ENCODE assay signal across 8 cellular contexts in genomic region chr6:33958208-33958862, GRCh38.
DNase-seq lines count a peak whose midpoint lies in the region; ATAC-seq, FAIRE-seq and TF ChIP-seq lines count a peak whose summit lies in the region.

No MANE protein-coding gene starts in this region.

- no peak for TF ChIP-seq EP300 in SK-N-SH (IDR thresholded peaks at IDR 0.05; ENCODE audit: borderline replicate concordance in 1 of 2, low read depth in 1 of 2, low read length in 1 of 2)

- peak; percentile 40 for TF ChIP-seq CTCF in SK-N-SH (IDR thresholded peaks at IDR 0.05)
- peak; percentile 31 for TF ChIP-seq CTCF in LNCaP clone FGC (IDR thresholded peaks at IDR 0.05; ENCODE audit: control insufficient read depth, extremely low read depth, insufficient read depth)
- peak; percentile 15 to 37 for TF ChIP-seq CTCF in mammary epithelial cell (conservative IDR thresholded peaks at IDR 0.05 in 1 of 2, IDR thresholded peaks at IDR 0.05 in 1 of 2; ENCODE audit: extremely low read depth in 1 of 2, insufficient read depth in 1 of 2, low read depth in 1 of 2, low read length in 2 of 2)
- peak in 1 of 6 experiments; percentile 13 for TF ChIP-seq CTCF in Peyer's patch (IDR thresholded peaks at IDR 0.05)

- POLR2A ChIA-PET in SK-N-SH (lab: Yijun Ruan, JAX): no interaction called here

- ATAC-seq in SK-N-SH treated with all-trans-retinoic acid at 6 μM for 48 hours (no peak), GM21447 (IDR thresholded peaks at IDR 0.05; ENCODE audit: unreplicated experiment) (no peak)

- TF ChIP-seq RAD21 in SK-N-SH (IDR thresholded peaks at IDR 0.05; ENCODE audit: low read length): no peak; the same call in 1 of the 2 replicates

- no peaks in the 10 kb centered on the region for H3F3A ChIP-seq in SK-N-SH (replicated peaks; ENCODE audit: insufficient read depth)

- 53% methylated on average over 3 of the region's 12 CpGs for WGBS in SK-N-SH (ENCODE audit: low lambda C conversion rate)
- 14% methylated on average over 2 of the region's 12 CpGs for WGBS in mammary epithelial cell (ENCODE audit: low coverage, missing lambda C conversion rate)
- WGBS in neuronal stem cell (ENCODE audit: extremely low coverage in 2 of 2, insufficient read length in 2 of 2, insufficient replicate concordance in 1 of 2), 2 donors: no CpG with 5 or more reads among the region's 12 CpGs

- no peaks in the 10 kb centered on the region for H3K79me1 ChIP-seq in neuronal stem cell (ENCODE audit: low read depth, low read length)

- BruUV-seq in mammary epithelial cell (replicated peaks; lab: Mats Ljungman, UMichigan): no TSS peak

- no peak overlapping the region for H4K91ac ChIP-seq in neuronal stem cell (ENCODE audit: low read depth, low read length, poor library complexity)

- peak; percentile 56 for DNase-seq in SK-N-SH
- no peak for DNase-seq in LNCaP clone FGC (ENCODE audit: low read depth)
- DNase-seq in mammary epithelial cell: no peak
- DNase-seq in neuronal stem cell (ENCODE audit: low spot score): peak; percentile 43
- no peak for DNase-seq in urothelium cell line (ENCODE audit: low spot score)
- DNase-seq in Peyer's patch: no peak

- peak overlapping the region; percentile 74 for H2BK120ac ChIP-seq in neuronal stem cell (ENCODE audit: low read depth, low read length)

- TF ChIP-seq POLR2A in Peyer's patch (IDR thresholded peaks at IDR 0.05): no peak

- H3K9me2 ChIP-seq in SK-N-SH: no peaks in the 10 kb centered on the region

- no peak overlapping the region for H3K23ac ChIP-seq in neuronal stem cell (ENCODE audit: low read depth, low read length, poor library complexity)

- H3K36me3 ChIP-seq in SK-N-SH (replicated peaks in 1 of 2; ENCODE audit: control insufficient read depth in 1 of 2, insufficient read depth in 2 of 2, low read length in 1 of 2): no peaks in the 10 kb centered on the region
- no peaks in the 10 kb centered on the region for H3K36me3 ChIP-seq in mammary epithelial cell (ENCODE audit: insufficient read depth, low read length)
- H3K36me3 ChIP-seq in neuronal stem cell (replicated peaks in 1 of 2; ENCODE audit: control insufficient read depth in 2 of 2, insufficient read depth in 2 of 2, low read length in 2 of 2): no peaks in the 10 kb centered on the region
- H3K36me3 ChIP-seq in Peyer's patch: no peaks in the 10 kb centered on the region

- no peak for FAIRE-seq in urothelium cell line (lab: Jason Lieb, UNC)

- H3K27ac ChIP-seq in SK-N-SH (ENCODE audit: low read depth in 2 of 2, low read length in 1 of 2): no peak overlapping the region
- no peak overlapping the region for H3K27ac ChIP-seq in mammary epithelial cell (ENCODE audit: insufficient read depth, low read depth, low read length)
- no peak overlapping the region for H3K27ac ChIP-seq in neuronal stem cell (replicated peaks; ENCODE audit: low read length)
- H3K27ac ChIP-seq in Peyer's patch: no peak overlapping the region

- no peak overlapping the region for H2BK5ac ChIP-seq in neuronal stem cell (ENCODE audit: low read length)

- H3K9ac ChIP-seq in SK-N-SH (no peak overlapping the region), mammary epithelial cell (ENCODE audit: insufficient read depth, low read length) (no peak overlapping the region), neuronal stem cell (ENCODE audit: low read depth, low read length, poor library complexity) (no peak overlapping the region)

- intact Hi-C loops in mammary epithelial cell (cut with micrococcal nuclease): loop anchor here (5.0 kb wide), 1 partner anchor 186 kb away; no protein-coding TSS in a partner anchor

- H3K79me2 ChIP-seq in SK-N-SH (ENCODE audit: insufficient read depth): no peaks in the 10 kb centered on the region
- H3K79me2 ChIP-seq in mammary epithelial cell (ENCODE audit: insufficient read depth, low read length): no peaks in the 10 kb centered on the region

- H3K27me3 ChIP-seq in SK-N-SH (ENCODE audit: insufficient read depth): no peaks in the 10 kb centered on the region
- H3K27me3 ChIP-seq in mammary epithelial cell (ENCODE audit: insufficient read depth, low read length): no peaks in the 10 kb centered on the region
- peaks cover 0 to 3% (median 0%) of the 10 kb centered on the region in 3 experiments for H3K27me3 ChIP-seq in neuronal stem cell (ENCODE audit: control insufficient read depth in 3 of 3, insufficient read depth in 3 of 3, low read depth in 1 of 3, low read length in 3 of 3)
- H3K27me3 ChIP-seq in Peyer's patch: no peaks in the 10 kb centered on the region

- peak overlapping the region; percentile 72 for H4K8ac ChIP-seq in neuronal stem cell (ENCODE audit: low read depth, low read length)

- H2AFZ ChIP-seq in SK-N-SH (ENCODE audit: low read depth) (no peak overlapping the region), mammary epithelial cell (ENCODE audit: low read depth, low read length) (no peak overlapping the region), neuronal stem cell (ENCODE audit: low read length) (no peak overlapping the region)

- peak overlapping the region; percentile 85 for H2AK5ac ChIP-seq in neuronal stem cell (ENCODE audit: low read depth, low read length)

- H4K20me1 ChIP-seq in SK-N-SH (ENCODE audit: insufficient read depth) (no peaks in the 10 kb centered on the region), mammary epithelial cell (ENCODE audit: insufficient read depth, low read length) (no peaks in the 10 kb centered on the region)

- CTCF ChIA-PET in SK-N-SH (lab: Yijun Ruan, JAX) (interaction anchor here (0.6 to 4.9 kb wide), 9 partner anchors 9 to 247 kb away, joined by 3 to 25 read pairs (median 10); no protein-coding TSS in a partner anchor), mammary epithelial cell (lab: Charles Lee; ENCODE audit: low non-redundant PET) (no interaction called here)

- dilution Hi-C loops in mammary epithelial cell (cut with HindIII; ENCODE audit: low sequenced_read_pairs): no loop called here

- H3K4me3 ChIP-seq in SK-N-SH (ENCODE audit: low read depth in 2 of 2, low read length in 1 of 2) (no peak overlapping the region; a peak in 1 of 4 replicates), LNCaP clone FGC (ENCODE audit: low read depth, low read length) (no peak overlapping the region), mammary epithelial cell (replicated peaks in 1 of 3; ENCODE audit: insufficient read depth in 1 of 3, low read depth in 2 of 3, low read length in 3 of 3) (no peak overlapping the region), neuronal stem cell (ENCODE audit: low read length in 2 of 2) (no peak overlapping the region), Peyer's patch (no peak overlapping the region)

- H3K4me1 ChIP-seq in SK-N-SH (ENCODE audit: control insufficient read depth in 1 of 2, insufficient read depth in 2 of 2, low read depth in 1 of 2, low read length in 1 of 2) (peaks cover 0 to 10% of the 10 kb centered on the region in 2 experiments; a peak in 1 of 4 replicates), mammary epithelial cell (ENCODE audit: insufficient read depth, low read length) (peaks cover 27% of the 10 kb centered on the region), neuronal stem cell (ENCODE audit: control insufficient read depth in 2 of 2, insufficient read depth in 1 of 2, low read depth in 1 of 2, low read length in 2 of 2) (peaks cover 0 to 1% of the 10 kb centered on the region in 2 donors), Peyer's patch (no peaks in the 10 kb centered on the region)

- H3K9me3 ChIP-seq in SK-N-SH (no peaks in the 10 kb centered on the region), mammary epithelial cell (replicated peaks; ENCODE audit: insufficient read depth, low read length) (no peaks in the 10 kb centered on the region), neuronal stem cell (replicated peaks in 1 of 2; ENCODE audit: control insufficient read depth in 2 of 2, insufficient read depth in 1 of 2, low read depth in 1 of 2, low read length in 2 of 2) (no peaks in the 10 kb centered on the region), Peyer's patch (no peaks in the 10 kb centered on the region)

- no peak overlapping the region for H3K4ac ChIP-seq in neuronal stem cell (ENCODE audit: low read length)

- H2BK15ac ChIP-seq in neuronal stem cell (ENCODE audit: low read length): peak overlapping the region; percentile 15

- H3K14ac ChIP-seq in neuronal stem cell (ENCODE audit: low read length): no peak overlapping the region

- peak overlapping the region; percentile 88 for H2BK12ac ChIP-seq in neuronal stem cell (ENCODE audit: low read length)

- in situ Hi-C loops in mammary epithelial cell (cut with MboI; ENCODE audit: low sequenced_read_pairs in 2 of 2): no loop called here

- H3K4me2 ChIP-seq in SK-N-SH (no peak overlapping the region), mammary epithelial cell (ENCODE audit: insufficient read depth, low read depth, low read length) (no peak overlapping the region), neuronal stem cell (ENCODE audit: insufficient read depth, low read length, poor library complexity, severe bottlenecking) (no peak overlapping the region)

- H3K18ac ChIP-seq in neuronal stem cell (ENCODE audit: low read length): no peak overlapping the region

TF ChIP-seq in SK-N-SH, 30 proteins besides CTCF, POLR2A, EP300 and RAD21 (continues in another document):
- TF ChIP-seq ELF1 (IDR thresholded peaks at IDR 0.05): no peak
- no peak for TF ChIP-seq YY1 (IDR thresholded peaks at IDR 0.05; ENCODE audit: low read depth)
- no peak for TF ChIP-seq NFIC (IDR thresholded peaks at IDR 0.05; ENCODE audit: borderline replicate concordance)
- TF ChIP-seq FOXM1 (IDR thresholded peaks at IDR 0.05; ENCODE audit: low read depth): no peak
- no peak for TF ChIP-seq RCOR1 (IDR thresholded peaks at IDR 0.05; ENCODE audit: low read length)
- no peak for TF ChIP-seq RFX5 (IDR thresholded peaks at IDR 0.05; ENCODE audit: low read length)
- TF ChIP-seq MEF2A (IDR thresholded peaks at IDR 0.05; ENCODE audit: borderline replicate concordance, low read depth): no peak
- TF ChIP-seq, protein P1, sequence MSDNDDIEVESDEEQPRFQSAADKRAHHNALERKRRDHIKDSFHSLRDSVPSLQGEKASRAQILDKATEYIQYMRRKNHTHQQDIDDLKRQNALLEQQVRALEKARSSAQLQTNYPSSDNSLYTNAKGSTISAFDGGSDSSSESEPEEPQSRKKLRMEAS (IDR thresholded peaks at IDR 0.05; ENCODE audit: low read depth): no peak

TF ChIP-seq in SK-N-SH treated with all-trans-retinoic acid at 6 μM for 48 hours, 23 proteins besides CTCF, POLR2A, EP300 and RAD21 (continues in another document):
- TF ChIP-seq OSR1 (CRISPR knock-in tag; IDR thresholded peaks at IDR 0.05): no peak
- no peak for TF ChIP-seq TCF4 (CRISPR knock-in tag; IDR thresholded peaks at IDR 0.05; ENCODE audit: borderline replicate concordance)
- TF ChIP-seq ZNF70 (CRISPR knock-in tag; IDR thresholded peaks at IDR 0.05): no peak
- TF ChIP-seq ZFP30 (CRISPR knock-in tag; IDR thresholded peaks at IDR 0.05): no peak
- TF ChIP-seq TOX (CRISPR knock-in tag; IDR thresholded peaks at IDR 0.05; ENCODE audit: borderline replicate concordance): no peak
- no peak for TF ChIP-seq BACH2 (CRISPR knock-in tag; IDR thresholded peaks at IDR 0.05; ENCODE audit: borderline replicate concordance)
- no peak for TF ChIP-seq SNAI2 (CRISPR knock-in tag; IDR thresholded peaks at IDR 0.05)
- TF ChIP-seq CSDC2 (CRISPR knock-in tag; IDR thresholded peaks at IDR 0.05): no peak

Comparison
In these comparisons a context has a peak if more than half of its experiments do, and no peak if none do; other contexts are left out.
1. DNase-seq: peak in SK-N-SH (single experiment) and neuronal stem cell (single experiment); none in LNCaP clone FGC (single experiment), mammary epithelial cell (single experiment), urothelium cell line (single experiment) and Peyer's patch (0 of 3).